Comparison of ENCODE assay signal across 8 cellular contexts in genomic region chr9:128688501-128689292, GRCh38. TPM values are rescaled to one million over a fixed set of nuclear protein-coding genes. Genes with fewer than 3 reads are reported as not detected.
DNase-seq lines count a peak whose midpoint lies in the region; ATAC-seq and TF ChIP-seq lines count a peak whose summit lies in the region.

SET (plus strand) TSS chr9:128689222; CDS start chr9:128689583, 361 bp downstream.

- H3K27ac Mint-ChIP-seq in T-cell: peak within 1 kb of the TSS; percentile 96 to 97
- H3K27ac Mint-ChIP-seq in type B pancreatic cell: peak within 1 kb of the TSS; percentile 96

- CTCF ChIA-PET in T-cell (lab: Charles Lee): no interaction called here

- H3K4me1 Mint-ChIP-seq in T-cell (peaks cover 64 to 65% (median 65%) of the 10 kb centered on the region in 3 donors), type B pancreatic cell (ENCODE audit: unreplicated experiment) (peaks cover 41% of the 10 kb centered on the region)

- intact Hi-C loops in cardiac septum (cut with DNase I) (loop anchor here (2.0 kb wide), 3 partner anchors 14 to 54 kb away; partner anchors contain the start of genes DYNC2I2 and PKN3), posterior cingulate gyrus (cut with DNase I) (loop anchor here (2.0 kb wide), 1 partner anchor 32 kb away; the partner anchor contains the start of gene DYNC2I2)

- H3K36me3 Mint-ChIP-seq in T-cell: peaks cover 24% of the 10 kb centered on the region
- H3K36me3 Mint-ChIP-seq in type B pancreatic cell: peaks cover 32% of the 10 kb centered on the region

- DNase-seq in NCI-H1436 (lab: John Stamatoyannopoulos, UW) (peak; percentile 94), T-cell (peak; percentile 81 to 95 (median 89)), cardiac septum (ENCODE audit: low spot score) (peak; percentile 96), posterior cingulate gyrus (peak; percentile 77 to 98 (median 86)), type B pancreatic cell (ENCODE audit: extremely low spot score, unreplicated experiment) (peak; percentile 97)

- H3K4me3 Mint-ChIP-seq in T-cell: peak within 1 kb of the TSS; percentile 84 to 92 (median 88)
- peak within 1 kb of the TSS; percentile 95 for H3K4me3 Mint-ChIP-seq in type B pancreatic cell

- H3K9me3 Mint-ChIP-seq in T-cell (no peaks in the 10 kb centered on the region), type B pancreatic cell (no peaks in the 10 kb centered on the region)

- peak; percentile 75 for ATAC-seq in HG02763 (IDR thresholded peaks at IDR 0.05; ENCODE audit: unreplicated experiment)
- ATAC-seq in T-cell (replicated peaks in 1 of 4): peak; percentile 79 to 84 (median 82)

- POLR2A ChIA-PET in T-cell (lab: Charles Lee): interaction anchor here (0.6 to 1.0 kb wide), 2 partner anchors 82 to 86 kb away, joined by 3 to 5 read pairs; no protein-coding TSS in a partner anchor

- peak; percentile 83 for TF ChIP-seq POLR2A in GM10847 (IDR thresholded peaks at IDR 0.05; ENCODE audit: extremely low read depth, insufficient read length)

- no peak for TF ChIP-seq CTCF in type B pancreatic cell (conservative IDR thresholded peaks at IDR 0.05)

- WGBS in adipose tissue, 3 donors: 2 to 3% (median 2%) methylated on average over 31 to 92 of the region's 93 CpGs

- no peaks in the 10 kb centered on the region for H3K27me3 Mint-ChIP-seq in T-cell
- H3K27me3 Mint-ChIP-seq in type B pancreatic cell: peaks cover 4% of the 10 kb centered on the region

- peak within 1 kb of the TSS; percentile 75 for H3K27ac ChIP-seq in adipose tissue (ENCODE audit: low read depth, low read length)

RNA-seq across cellular contexts. Expression of gene SET, which starts in this region (rescaled TPM):
- total RNA-seq in T-cell: 100 to 1,000 TPM; 239 to 279 (median 252) TPM
- polyA plus RNA-seq in adipose tissue: 100 to 1,000 TPM in 2 of 3 donors, 10 to 100 TPM in 1; 85.2 to 179 (median 111) TPM
- 212 TPM for total RNA-seq in cardiac septum
- 450 and 545 TPM in 2 replicates for total RNA-seq in type B pancreatic cell (ENCODE audit: low replicate concordance)

Comparison
In these comparisons a context has a peak if more than half of its experiments do, and no peak if none do; other contexts are left out.
1. Peak in every context shown above with its lines: DNase-seq, ATAC-seq and H3K27ac ChIP-seq.